8 cellular contexts compared by ENCODE assay signal in genomic region chrX:10636337-10636736, GRCh38. TPM values are rescaled to one million over a fixed set of nuclear protein-coding genes. Genes with fewer than 3 reads are reported as not detected.
DNase-seq lines count a peak whose midpoint lies in the region; ATAC-seq and TF ChIP-seq lines count a peak whose summit lies in the region.

No MANE protein-coding gene starts in this region.

- intact Hi-C loops in colonic mucosa (cut with DNase I) = loop anchor here (2.0 to 10.0 kb wide), 2 partner anchors 446 to 468 kb away; no protein-coding TSS in a partner anchor

- no peaks in the 10 kb centered on the region for H3K4me1 ChIP-seq in colonic mucosa

- H3K4me3 ChIP-seq in colonic mucosa = no peak overlapping the region

- no peaks in the 10 kb centered on the region for H3K27me3 ChIP-seq in colonic mucosa

- no peak for ATAC-seq in GM19395 (IDR thresholded peaks at IDR 0.05; ENCODE audit: unreplicated experiment)
- no peak for ATAC-seq in GM18517 (IDR thresholded peaks at IDR 0.05; ENCODE audit: unreplicated experiment)
- no peak for ATAC-seq in GM18511 (IDR thresholded peaks at IDR 0.05; ENCODE audit: unreplicated experiment)

- H3K36me3 ChIP-seq in colonic mucosa = no peaks in the 10 kb centered on the region

- H3K9me3 ChIP-seq in colonic mucosa = no peaks in the 10 kb centered on the region

- no peak overlapping the region for H3K9ac ChIP-seq in colonic mucosa (ENCODE audit: low read depth in 2 of 2, low read length in 2 of 2)

- DNase-seq in EH (ENCODE audit: low read depth) = peak; percentile 62
- peak; percentile 15 for DNase-seq in NCI-H2107 (lab: John Stamatoyannopoulos, UW)
- DNase-seq in colonic mucosa = peak; percentile 25
- peak; percentile 29 for DNase-seq in mucosa of gallbladder (ENCODE audit: low spot score)
- no peak for DNase-seq in activated effector memory CD4-positive, alpha-beta T cell treated with anti-CD3 and anti-CD28 coated beads, Interleukin-2, amount 50 U/mL, for 16 hours

- no peak overlapping the region for H3K27ac ChIP-seq in colonic mucosa

- TF ChIP-seq CTCF in colonic mucosa (IDR thresholded peaks at IDR 0.05) = peak; percentile 22

RNA-seq across cellular contexts. Expression of gene MID1, which starts 16.0 kb away (rescaled TPM):
- total RNA-seq in colonic mucosa (10 to 100 TPM; 38.3 to 44.9 TPM), mucosa of gallbladder (30.6 TPM)
